8 cellular contexts compared by ENCODE assay signal in the genomic region with DNA sequence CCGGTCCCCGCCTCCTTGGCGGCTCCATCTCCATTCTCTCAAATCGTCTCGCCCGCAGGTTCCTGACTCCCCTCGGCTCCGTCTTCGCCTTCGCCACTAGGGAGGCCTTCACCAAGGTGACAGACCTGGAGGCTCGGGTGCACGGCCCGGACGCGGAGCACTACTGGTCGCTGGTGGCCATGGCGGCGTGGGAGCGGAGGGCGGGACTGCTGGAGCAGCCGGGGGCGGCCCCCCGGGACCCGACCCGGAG. TPM values are rescaled to one million over a fixed set of nuclear protein-coding genes. Genes with fewer than 3 reads are reported as not detected.
DNase-seq lines count a peak whose midpoint lies in the region; ATAC-seq, FAIRE-seq and TF ChIP-seq lines count a peak whose summit lies in the region.

No MANE protein-coding gene starts in this region.

- peaks cover 29% of the 10 kb centered on the region for H3K4me1 ChIP-seq in CD8-positive, alpha-beta T cell (ENCODE audit: insufficient read depth, low read length)
- H3K4me1 ChIP-seq in HUES64 (ENCODE audit: insufficient read depth, low read length): peaks cover 14% of the 10 kb centered on the region

- H3K4me3 Mint-ChIP-seq in CD8-positive, alpha-beta T cell: peak overlapping the region; percentile 76
- H3K4me3 Mint-ChIP-seq in nephron: peak overlapping the region; percentile 88 to 91 (median 88)

- H3K4me3 ChIP-seq in CD8-positive, alpha-beta T cell (ENCODE audit: low read depth, low read length): peak overlapping the region; percentile 56
- H3K4me3 ChIP-seq in HUES64 (ENCODE audit: low read length): peak overlapping the region; percentile 65

- under 1% methylated on average over 25 of the region's 25 CpGs for WGBS in HUES64

- intact Hi-C loops in CD8-positive, alpha-beta T cell (cut with DNase I, micrococcal nuclease): loop anchor here (2.0 to 5.0 kb wide), 2 partner anchors 98 to 99 kb away; no protein-coding TSS in a partner anchor

- peak overlapping the region; percentile 64 for H3K9ac ChIP-seq in HUES64 (ENCODE audit: low read depth, low read length)

- no peaks in the 10 kb centered on the region for H3K36me3 Mint-ChIP-seq in CD8-positive, alpha-beta T cell
- H3K36me3 Mint-ChIP-seq in nephron (ENCODE audit: low read depth): no peaks in the 10 kb centered on the region

- peaks cover 27% of the 10 kb centered on the region for H3K27me3 Mint-ChIP-seq in CD8-positive, alpha-beta T cell (ENCODE audit: low read depth)
- H3K27me3 Mint-ChIP-seq in nephron (ENCODE audit: low read depth): peaks cover 10% of the 10 kb centered on the region

- H3K27me3 ChIP-seq in CD8-positive, alpha-beta T cell (ENCODE audit: insufficient read depth, low read length): peaks cover 15% of the 10 kb centered on the region
- H3K27me3 ChIP-seq in HUES64 (ENCODE audit: insufficient read depth, low read length): peaks cover 78% of the 10 kb centered on the region

- FAIRE-seq in H54 (lab: Jason Lieb, UNC): no peak

- H3K36me3 ChIP-seq in CD8-positive, alpha-beta T cell (ENCODE audit: insufficient read depth, low read length): no peaks in the 10 kb centered on the region
- no peaks in the 10 kb centered on the region for H3K36me3 ChIP-seq in HUES64 (ENCODE audit: insufficient read depth, low read length)

- TF ChIP-seq CTCF in CD8-positive, alpha-beta T cell (IDR thresholded peaks at IDR 0.05): no peak
- no peak for TF ChIP-seq CTCF in nephron (IDR thresholded peaks at IDR 0.05; ENCODE audit: unreplicated experiment in 3 of 3)

- H3K9me3 Mint-ChIP-seq in CD8-positive, alpha-beta T cell: no peaks in the 10 kb centered on the region
- no peaks in the 10 kb centered on the region for H3K9me3 Mint-ChIP-seq in nephron

- H3K9me3 ChIP-seq in CD8-positive, alpha-beta T cell (ENCODE audit: low read length): no peaks in the 10 kb centered on the region
- no peaks in the 10 kb centered on the region for H3K9me3 ChIP-seq in HUES64 (ENCODE audit: insufficient read depth, low read depth, low read length)

- CTCF ChIA-PET in CD8-positive, alpha-beta T cell (lab: Charles Lee): interaction anchor here (0.6 to 3.5 kb wide), 28 partner anchors 9 to 298 kb away, joined by 3 to 45 read pairs (median 4); a partner anchor contains a TSS

- peak; percentile 39 for ATAC-seq in CD8-positive, alpha-beta T cell

- H3K4me1 Mint-ChIP-seq in CD8-positive, alpha-beta T cell (ENCODE audit: low read depth): peaks cover 27% of the 10 kb centered on the region
- peaks cover 29% of the 10 kb centered on the region for H3K4me1 Mint-ChIP-seq in nephron

- H3K27ac Mint-ChIP-seq in CD8-positive, alpha-beta T cell: peak overlapping the region; percentile 81
- peak overlapping the region in 2 of 3 experiments; percentile 85 to 90 for H3K27ac Mint-ChIP-seq in nephron

- no peak for TF ChIP-seq POLR2A in H54 (IDR thresholded peaks at IDR 0.05; ENCODE audit: low read depth, low read length)

- H3K27ac ChIP-seq in CD8-positive, alpha-beta T cell (ENCODE audit: low read depth, low read length): peak overlapping the region; percentile 63
- no peak overlapping the region; the same call in 1 of the 2 replicates for H3K27ac ChIP-seq in HUES64 (ENCODE audit: low read depth, low read length)
- H3K27ac ChIP-seq in cingulate gyrus (ENCODE audit: low read depth, low read length): peak overlapping the region; percentile 89

- POLR2A ChIA-PET in CD8-positive, alpha-beta T cell (lab: Charles Lee): interaction anchor here (0.8 to 2.5 kb wide), 12 partner anchors 17 to 177 kb away, joined by 3 to 30 read pairs (median 6); a partner anchor contains a TSS

- DNase-seq in CD8-positive, alpha-beta T cell: peak in 1 of 7 experiments; percentile 73
- DNase-seq in midbrain (lab: John Stamatoyannopoulos, UW) (no peak), NCI-H1048 (lab: John Stamatoyannopoulos, UW) (no peak), SK-N-DZ (ENCODE audit: low spot score) (no peak), H54 (ENCODE audit: insufficient read length, low spot score) (no peak)

RNA-seq across cellular contexts. Expression of a gene that starts 0.9 kb away (rescaled TPM):
- total RNA-seq in CD8-positive, alpha-beta T cell: under 1 TPM in 1 of 2 experiments, not detected in 1; 0.33 TPM
- polyA plus RNA-seq in HUES64 (2013, experiment 1 of 2): not detected
- polyA plus RNA-seq in HUES64 (2013, experiment 2 of 2): not detected
- not detected in 2 replicates for polyA plus RNA-seq in SK-N-DZ (2014; cell fraction: cytosol; rRNA removed)
- not detected in 2 replicates for polyA plus RNA-seq in SK-N-DZ (2014; cell fraction: nucleus; rRNA removed)

RNA-seq across cellular contexts. Expression of a gene that starts 3.5 kb away (rescaled TPM):
- total RNA-seq in CD8-positive, alpha-beta T cell: not detected
- polyA plus RNA-seq in HUES64 (2013, experiment 1 of 2): not detected
- polyA plus RNA-seq in HUES64 (2013, experiment 2 of 2): not detected
- 0.30 TPM in 1 of 2 replicates, not detected in the other for polyA plus RNA-seq in SK-N-DZ (2014; cell fraction: cytosol; rRNA removed)
- polyA plus RNA-seq in SK-N-DZ (2014; cell fraction: nucleus; rRNA removed): 0.79 TPM in 1 of 2 replicates, not detected in the other

RNA-seq across cellular contexts. Expression of a gene that starts 6.3 kb away (rescaled TPM):
- 10 to 100 TPM; 54.9 to 62.6 TPM for total RNA-seq in CD8-positive, alpha-beta T cell
- 251 TPM for polyA plus RNA-seq in HUES64 (2013, experiment 1 of 2)
- 255 TPM for polyA plus RNA-seq in HUES64 (2013, experiment 2 of 2)
- 339 and 369 TPM in 2 replicates for polyA plus RNA-seq in SK-N-DZ (2014; cell fraction: cytosol; rRNA removed)
- polyA plus RNA-seq in SK-N-DZ (2014; cell fraction: nucleus; rRNA removed): 139 and 215 TPM in 2 replicates

RNA-seq across cellular contexts. Expression of a gene that starts 17.3 kb away (rescaled TPM):
- 10 to 100 TPM; 14.3 to 15.7 TPM for total RNA-seq in CD8-positive, alpha-beta T cell
- 26.2 TPM for polyA plus RNA-seq in HUES64 (2013, experiment 1 of 2)
- polyA plus RNA-seq in HUES64 (2013, experiment 2 of 2): 24.0 TPM
- polyA plus RNA-seq in SK-N-DZ (2014; cell fraction: cytosol; rRNA removed): 19.2 and 19.6 TPM in 2 replicates
- polyA plus RNA-seq in SK-N-DZ (2014; cell fraction: nucleus; rRNA removed): 126 and 142 TPM in 2 replicates
